1 cellular context compared by ENCODE assay signal in the genomic region with DNA sequence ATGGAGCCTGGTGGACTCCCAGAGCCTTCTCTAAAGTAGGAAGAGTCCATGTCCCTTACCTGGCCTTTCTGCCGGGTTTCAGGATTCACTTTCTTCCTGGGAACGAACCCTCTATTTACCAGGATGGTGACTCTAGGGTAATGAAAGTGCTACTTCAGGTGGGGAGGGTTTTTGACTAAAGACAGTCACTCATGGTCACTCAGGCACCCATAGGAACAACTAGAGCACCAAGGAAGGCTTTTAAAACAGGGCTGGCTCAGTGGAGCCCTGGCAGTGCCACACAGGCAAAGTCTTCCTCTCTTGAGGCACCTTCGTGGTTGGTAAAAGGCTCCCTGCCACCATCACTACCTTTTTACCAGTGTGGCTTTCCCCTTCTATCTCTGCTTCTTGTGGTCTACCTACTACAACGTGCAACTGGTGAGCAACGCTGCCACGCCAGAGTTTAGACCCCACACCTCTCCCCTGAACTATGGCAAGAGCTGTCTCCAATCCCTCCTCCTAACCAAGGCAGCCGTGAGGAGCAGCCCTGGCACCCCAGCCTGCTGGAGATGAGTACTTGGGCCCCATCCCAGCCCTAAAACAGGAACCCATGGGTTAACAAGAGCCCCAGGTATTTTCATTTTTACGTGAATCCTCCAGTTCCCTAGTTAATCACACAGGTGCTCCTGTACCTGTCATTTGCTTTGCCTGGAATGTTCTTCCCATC.
TF ChIP-seq lines count a peak whose summit lies in the region.

No MANE protein-coding gene starts in this region.

TF ChIP-seq in GM23338, 12 proteins besides CTCF, POLR2A, EP300 and RAD21 (continued from another document):
- TF ChIP-seq, protein P1, sequence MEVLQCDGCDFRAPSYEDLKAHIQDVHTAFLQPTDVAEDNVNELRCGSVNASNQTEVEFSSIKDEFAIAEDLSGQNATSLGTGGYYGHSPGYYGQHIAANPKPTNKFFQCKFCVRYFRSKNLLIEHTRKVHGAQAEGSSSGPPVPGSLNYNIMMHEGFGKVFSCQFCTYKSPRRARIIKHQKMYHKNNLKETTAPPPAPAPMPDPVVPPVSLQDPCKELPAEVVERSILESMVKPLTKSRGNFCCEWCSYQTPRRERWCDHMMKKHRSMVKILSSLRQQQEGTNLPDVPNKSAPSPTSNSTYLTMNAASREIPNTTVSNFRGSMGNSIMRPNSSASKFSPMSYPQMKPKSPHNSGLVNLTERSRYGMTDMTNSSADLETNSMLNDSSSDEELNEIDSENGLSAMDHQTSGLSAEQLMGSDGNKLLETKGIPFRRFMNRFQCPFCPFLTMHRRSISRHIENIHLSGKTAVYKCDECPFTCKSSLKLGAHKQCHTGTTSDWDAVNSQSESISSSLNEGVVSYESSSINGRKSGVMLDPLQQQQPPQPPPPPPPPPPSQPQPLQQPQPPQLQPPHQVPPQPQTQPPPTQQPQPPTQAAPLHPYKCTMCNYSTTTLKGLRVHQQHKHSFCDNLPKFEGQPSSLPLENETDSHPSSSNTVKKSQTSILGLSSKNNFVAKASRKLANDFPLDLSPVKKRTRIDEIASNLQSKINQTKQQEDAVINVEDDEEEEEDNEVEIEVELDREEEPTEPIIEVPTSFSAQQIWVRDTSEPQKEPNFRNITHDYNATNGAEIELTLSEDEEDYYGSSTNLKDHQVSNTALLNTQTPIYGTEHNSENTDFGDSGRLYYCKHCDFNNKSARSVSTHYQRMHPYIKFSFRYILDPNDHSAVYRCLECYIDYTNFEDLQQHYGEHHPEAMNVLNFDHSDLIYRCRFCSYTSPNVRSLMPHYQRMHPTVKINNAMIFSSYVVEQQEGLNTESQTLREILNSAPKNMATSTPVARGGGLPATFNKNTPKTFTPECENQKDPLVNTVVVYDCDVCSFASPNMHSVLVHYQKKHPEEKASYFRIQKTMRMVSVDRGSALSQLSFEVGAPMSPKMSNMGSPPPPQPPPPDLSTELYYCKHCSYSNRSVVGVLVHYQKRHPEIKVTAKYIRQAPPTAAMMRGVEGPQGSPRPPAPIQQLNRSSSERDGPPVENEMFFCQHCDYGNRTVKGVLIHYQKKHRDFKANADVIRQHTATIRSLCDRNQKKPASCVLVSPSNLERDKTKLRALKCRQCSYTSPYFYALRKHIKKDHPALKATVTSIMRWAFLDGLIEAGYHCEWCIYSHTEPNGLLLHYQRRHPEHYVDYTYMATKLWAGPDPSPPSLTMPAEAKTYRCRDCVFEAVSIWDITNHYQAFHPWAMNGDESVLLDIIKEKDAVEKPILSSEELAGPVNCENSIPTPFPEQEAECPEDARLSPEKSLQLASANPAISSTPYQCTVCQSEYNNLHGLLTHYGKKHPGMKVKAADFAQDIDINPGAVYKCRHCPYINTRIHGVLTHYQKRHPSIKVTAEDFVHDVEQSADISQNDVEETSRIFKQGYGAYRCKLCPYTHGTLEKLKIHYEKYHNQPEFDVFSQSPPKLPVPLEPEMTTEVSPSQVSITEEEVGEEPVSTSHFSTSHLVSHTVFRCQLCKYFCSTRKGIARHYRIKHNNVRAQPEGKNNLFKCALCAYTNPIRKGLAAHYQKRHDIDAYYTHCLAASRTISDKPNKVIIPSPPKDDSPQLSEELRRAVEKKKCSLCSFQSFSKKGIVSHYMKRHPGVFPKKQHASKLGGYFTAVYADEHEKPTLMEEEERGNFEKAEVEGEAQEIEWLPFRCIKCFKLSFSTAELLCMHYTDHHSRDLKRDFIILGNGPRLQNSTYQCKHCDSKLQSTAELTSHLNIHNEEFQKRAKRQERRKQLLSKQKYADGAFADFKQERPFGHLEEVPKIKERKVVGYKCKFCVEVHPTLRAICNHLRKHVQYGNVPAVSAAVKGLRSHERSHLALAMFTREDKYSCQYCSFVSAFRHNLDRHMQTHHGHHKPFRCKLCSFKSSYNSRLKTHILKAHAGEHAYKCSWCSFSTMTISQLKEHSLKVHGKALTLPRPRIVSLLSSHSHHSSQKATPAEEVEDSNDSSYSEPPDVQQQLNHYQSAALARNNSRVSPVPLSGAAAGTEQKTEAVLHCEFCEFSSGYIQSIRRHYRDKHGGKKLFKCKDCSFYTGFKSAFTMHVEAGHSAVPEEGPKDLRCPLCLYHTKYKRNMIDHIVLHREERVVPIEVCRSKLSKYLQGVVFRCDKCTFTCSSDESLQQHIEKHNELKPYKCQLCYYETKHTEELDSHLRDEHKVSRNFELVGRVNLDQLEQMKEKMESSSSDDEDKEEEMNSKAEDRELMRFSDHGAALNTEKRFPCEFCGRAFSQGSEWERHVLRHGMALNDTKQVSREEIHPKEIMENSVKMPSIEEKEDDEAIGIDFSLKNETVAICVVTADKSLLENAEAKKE (CRISPR knock-in tag; IDR thresholded peaks at IDR 0.05) = no peak
- TF ChIP-seq JUNB (IDR thresholded peaks at IDR 0.05; ENCODE audit: unreplicated experiment) = no peak
- TF ChIP-seq, protein P2, sequence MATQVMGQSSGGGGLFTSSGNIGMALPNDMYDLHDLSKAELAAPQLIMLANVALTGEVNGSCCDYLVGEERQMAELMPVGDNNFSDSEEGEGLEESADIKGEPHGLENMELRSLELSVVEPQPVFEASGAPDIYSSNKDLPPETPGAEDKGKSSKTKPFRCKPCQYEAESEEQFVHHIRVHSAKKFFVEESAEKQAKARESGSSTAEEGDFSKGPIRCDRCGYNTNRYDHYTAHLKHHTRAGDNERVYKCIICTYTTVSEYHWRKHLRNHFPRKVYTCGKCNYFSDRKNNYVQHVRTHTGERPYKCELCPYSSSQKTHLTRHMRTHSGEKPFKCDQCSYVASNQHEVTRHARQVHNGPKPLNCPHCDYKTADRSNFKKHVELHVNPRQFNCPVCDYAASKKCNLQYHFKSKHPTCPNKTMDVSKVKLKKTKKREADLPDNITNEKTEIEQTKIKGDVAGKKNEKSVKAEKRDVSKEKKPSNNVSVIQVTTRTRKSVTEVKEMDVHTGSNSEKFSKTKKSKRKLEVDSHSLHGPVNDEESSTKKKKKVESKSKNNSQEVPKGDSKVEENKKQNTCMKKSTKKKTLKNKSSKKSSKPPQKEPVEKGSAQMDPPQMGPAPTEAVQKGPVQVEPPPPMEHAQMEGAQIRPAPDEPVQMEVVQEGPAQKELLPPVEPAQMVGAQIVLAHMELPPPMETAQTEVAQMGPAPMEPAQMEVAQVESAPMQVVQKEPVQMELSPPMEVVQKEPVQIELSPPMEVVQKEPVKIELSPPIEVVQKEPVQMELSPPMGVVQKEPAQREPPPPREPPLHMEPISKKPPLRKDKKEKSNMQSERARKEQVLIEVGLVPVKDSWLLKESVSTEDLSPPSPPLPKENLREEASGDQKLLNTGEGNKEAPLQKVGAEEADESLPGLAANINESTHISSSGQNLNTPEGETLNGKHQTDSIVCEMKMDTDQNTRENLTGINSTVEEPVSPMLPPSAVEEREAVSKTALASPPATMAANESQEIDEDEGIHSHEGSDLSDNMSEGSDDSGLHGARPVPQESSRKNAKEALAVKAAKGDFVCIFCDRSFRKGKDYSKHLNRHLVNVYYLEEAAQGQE (IDR thresholded peaks at IDR 0.05; ENCODE audit: unreplicated experiment) = no peak
- TF ChIP-seq ZNF331 (CRISPR knock-in tag; IDR thresholded peaks at IDR 0.05; ENCODE audit: low read depth) = no peak
- no peak for TF ChIP-seq ZNF114 (CRISPR knock-in tag; IDR thresholded peaks at IDR 0.05)
- no peak for TF ChIP-seq NANOG (IDR thresholded peaks at IDR 0.05; ENCODE audit: borderline replicate concordance)
- no peak for TF ChIP-seq EZH2 (IDR thresholded peaks at IDR 0.05; ENCODE audit: low read depth, unreplicated experiment)
- no peak for TF ChIP-seq CREB1 (CRISPR knock-in tag; IDR thresholded peaks at IDR 0.05; ENCODE audit: low read depth)
- no peak for TF ChIP-seq POLR2AphosphoS5 (IDR thresholded peaks at IDR 0.05; ENCODE audit: low read depth)
- TF ChIP-seq, protein P3, sequence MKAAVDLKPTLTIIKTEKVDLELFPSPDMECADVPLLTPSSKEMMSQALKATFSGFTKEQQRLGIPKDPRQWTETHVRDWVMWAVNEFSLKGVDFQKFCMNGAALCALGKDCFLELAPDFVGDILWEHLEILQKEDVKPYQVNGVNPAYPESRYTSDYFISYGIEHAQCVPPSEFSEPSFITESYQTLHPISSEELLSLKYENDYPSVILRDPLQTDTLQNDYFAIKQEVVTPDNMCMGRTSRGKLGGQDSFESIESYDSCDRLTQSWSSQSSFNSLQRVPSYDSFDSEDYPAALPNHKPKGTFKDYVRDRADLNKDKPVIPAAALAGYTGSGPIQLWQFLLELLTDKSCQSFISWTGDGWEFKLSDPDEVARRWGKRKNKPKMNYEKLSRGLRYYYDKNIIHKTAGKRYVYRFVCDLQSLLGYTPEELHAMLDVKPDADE (IDR thresholded peaks at IDR 0.05) = no peak
